ENCODE assay signal across 6 cellular contexts in genomic region chr17:27840406-27840678, GRCh38. TPM values are rescaled to one million over a fixed set of nuclear protein-coding genes. Genes with fewer than 3 reads are reported as not detected.
"Had no signal": no experiment of that assay in that cellular context is flagged by ENCODE, and none has a peak within 500 bp of the region (broad histone marks: within the 10 kb centered on the region; RNA-seq: fewer than 3 reads in every experiment).

No MANE protein-coding gene starts in this region.

RNA-seq across cellular contexts. Expression of gene NOS2, which starts 40.0 kb away (rescaled TPM):
- total RNA-seq: HT-29, LHCN-M2, MCF 10A, OCI-LY7, PC-3, SJCRH30 had no signal
